In genomic region chr3:40829876-40830275, GRCh38 we compare ENCODE assay signal across 16 cellular contexts.
DNase-seq lines count a peak whose midpoint lies in the region; ATAC-seq and TF ChIP-seq lines count a peak whose summit lies in the region.
"Had no signal": no experiment of that assay in that cellular context is flagged by ENCODE, and none has a peak within 500 bp of the region (broad histone marks: within the 10 kb centered on the region; RNA-seq: fewer than 3 reads in every experiment).

No MANE protein-coding gene starts in this region.

- 22% methylated on average over 2 of the region's 2 CpGs for WGBS in right lobe of liver (ENCODE audit: insufficient coverage, low coverage, low lambda C conversion rate, missing lambda C conversion rate)

- intact Hi-C loops in right lobe of liver (cut with DNase I) = no loop called here

- peaks cover 0 to 10% (median 0%) of the 10 kb centered on the region in 4 donors for H3K4me1 ChIP-seq in right lobe of liver
- H3K4me1 ChIP-seq: BE2C had no signal

- H3K27ac ChIP-seq in right lobe of liver = no peak overlapping the region
- H3K27ac ChIP-seq: C4-2B had no signal

- DNase-seq in ACHN (peak; percentile 60), HT-29 (ENCODE audit: low spot score) (peak; percentile 2), kidney glomerular epithelial cell (lab: John Stamatoyannopoulos, UW) (peak; percentile 70), right lobe of liver (no peak), GM19240 (ENCODE audit: insufficient read length, low spot score) (no peak), glutamatergic neuron (no peak)
- no peak for DNase-seq in activated CD4-positive, CD25-positive, alpha-beta regulatory T cell treated with anti-CD3 and anti-CD28 coated beads, Interleukin-2, amount 50 U/mL, for 72 hours
- DNase-seq: 8988T; BE2C; CD4-positive, alpha-beta memory T cell; DMS79; GOT3; H9 had no signal

- H3K27me3 ChIP-seq in right lobe of liver = no peaks in the 10 kb centered on the region
- H3K27me3 ChIP-seq: BE2C had no signal

- H3K27me3 Mint-ChIP-seq in glutamatergic neuron (ENCODE audit: unreplicated experiment) = no peaks in the 10 kb centered on the region

- TF ChIP-seq CTCF in right lobe of liver (IDR thresholded peaks at IDR 0.05) = no peak
- no peak for TF ChIP-seq CTCF in glutamatergic neuron (IDR thresholded peaks at IDR 0.05; ENCODE audit: partially characterized antibody, unreplicated experiment)

- no peaks in the 10 kb centered on the region for H3K36me3 ChIP-seq in right lobe of liver
- H3K36me3 ChIP-seq: BE2C had no signal

- TF ChIP-seq POLR2A in right lobe of liver (IDR thresholded peaks at IDR 0.05) = no peak

- no peak overlapping the region for H3K27ac Mint-ChIP-seq in glutamatergic neuron (ENCODE audit: unreplicated experiment)
- H3K27ac Mint-ChIP-seq: CD4-positive, alpha-beta memory T cell; H9 had no signal

- H3K9me3 ChIP-seq in right lobe of liver = no peaks in the 10 kb centered on the region
- H3K9me3 ChIP-seq: BE2C had no signal

- in situ Hi-C loops in ACHN (cut with HindIII; ENCODE audit: low pct_ligation_motif_present, low pct_unique_long_range_greater_than_20kb, low sequenced_read_pairs) = no loop called here

- no peaks in the 10 kb centered on the region for H3K4me1 Mint-ChIP-seq in glutamatergic neuron (ENCODE audit: low read depth, unreplicated experiment)
- H3K4me1 Mint-ChIP-seq: CD4-positive, alpha-beta memory T cell; H9 had no signal

- no peaks in the 10 kb centered on the region for H3K9me3 Mint-ChIP-seq in glutamatergic neuron (ENCODE audit: unreplicated experiment)
- H3K9me3 Mint-ChIP-seq: CD4-positive, alpha-beta memory T cell; H9 had no signal

- no peak overlapping the region for H3K4me3 ChIP-seq in right lobe of liver
- H3K4me3 ChIP-seq: GM12878 had no signal

- no peak overlapping the region for H3K4me3 Mint-ChIP-seq in glutamatergic neuron (ENCODE audit: unreplicated experiment)
- H3K4me3 Mint-ChIP-seq: CD4-positive, alpha-beta memory T cell; H9 had no signal

- peak in 3 of 4 donors; percentile 20 to 77 (median 74) for ATAC-seq in right lobe of liver
- ATAC-seq in GM21825 (IDR thresholded peaks at IDR 0.05; ENCODE audit: unreplicated experiment) = no peak
- ATAC-seq: GM12878 had no signal

- H3K36me3 Mint-ChIP-seq in glutamatergic neuron (ENCODE audit: unreplicated experiment) = no peaks in the 10 kb centered on the region
- H3K36me3 Mint-ChIP-seq: CD4-positive, alpha-beta memory T cell had no signal

Comparison
In these comparisons a context has a peak if more than half of its experiments do, and no peak if none do; other contexts are left out.
1. DNase-seq: peak in ACHN (single experiment), HT-29 (single experiment) and kidney glomerular epithelial cell (single experiment); none in right lobe of liver (0 of 3), GM19240 (single experiment), activated CD4-positive, CD25-positive, alpha-beta regulatory T cell treated with anti-CD3 and anti-CD28 coated beads, Interleukin-2, amount 50 U/mL, for 72 hours (single experiment) and glutamatergic neuron (single experiment).